8 cellular contexts compared by ENCODE assay signal in genomic region chr7:44978511-44979366, GRCh38. TPM values are rescaled to one million over a fixed set of nuclear protein-coding genes. Genes with fewer than 3 reads are reported as not detected.
DNase-seq lines count a peak whose midpoint lies in the region; ATAC-seq and TF ChIP-seq lines count a peak whose summit lies in the region.

Gene MYO1G, minus strand, starts transcription at chr7:44979015. Its CDS starts 54 bp downstream, at chr7:44978961.

- no peaks in the 10 kb centered on the region for H4K20me1 ChIP-seq in mammary epithelial cell (ENCODE audit: insufficient read depth, low read length)

- H3K36me3 ChIP-seq in mammary epithelial cell (ENCODE audit: insufficient read depth, low read length) (peaks cover 15% of the 10 kb centered on the region), esophagus (ENCODE audit: control insufficient read depth in 2 of 2, insufficient read depth in 2 of 2, low read length in 1 of 2) (peaks cover 2 to 15% of the 10 kb centered on the region in 2 donors)

- peaks cover 40% of the 10 kb centered on the region for H3K36me3 Mint-ChIP-seq in MCF 10A (ENCODE audit: insufficient read depth, unreplicated experiment)
- peaks cover 69% of the 10 kb centered on the region for H3K36me3 Mint-ChIP-seq in activated CD4-positive, alpha-beta T cell treated with anti-CD3 and anti-CD28 coated beads, Interleukin-2, amount 10 ng/mL, durations not matched to agents 24 days and 14 days (ENCODE audit: low read depth)

- H3K9ac ChIP-seq in mammary epithelial cell (ENCODE audit: insufficient read depth, low read length), result no peak within 1 kb of the TSS

- BruUV-seq in MCF 10A (replicated peaks; lab: Mats Ljungman, UMichigan) (no TSS peak), mammary epithelial cell (replicated peaks; lab: Mats Ljungman, UMichigan) (no TSS peak)

- H3K4me3 ChIP-seq in mammary epithelial cell (replicated peaks in 1 of 3; ENCODE audit: insufficient read depth in 1 of 3, low read depth in 2 of 3, low read length in 3 of 3) (no peak within 1 kb of the TSS), esophagus (ENCODE audit: low read depth in 1 of 2, low read length in 2 of 2) (peak within 1 kb of the TSS; percentile 12 to 41)

- H3K27me3 Mint-ChIP-seq in MCF 10A (ENCODE audit: insufficient read depth, unreplicated experiment), result no peaks in the 10 kb centered on the region
- H3K27me3 Mint-ChIP-seq in activated CD4-positive, alpha-beta T cell treated with anti-CD3 and anti-CD28 coated beads, Interleukin-2, amount 10 ng/mL, durations not matched to agents 24 days and 14 days, result no peaks in the 10 kb centered on the region

- H3K4me3 Mint-ChIP-seq in MCF 10A (ENCODE audit: unreplicated experiment), result no peak within 1 kb of the TSS
- peak within 1 kb of the TSS; percentile 93 for H3K4me3 Mint-ChIP-seq in activated CD4-positive, alpha-beta T cell treated with anti-CD3 and anti-CD28 coated beads, Interleukin-2, amount 10 ng/mL, durations not matched to agents 24 days and 14 days

- peaks cover 28% of the 10 kb centered on the region for H3K4me1 Mint-ChIP-seq in MCF 10A (ENCODE audit: insufficient read depth, unreplicated experiment)
- peaks cover 57% of the 10 kb centered on the region for H3K4me1 Mint-ChIP-seq in activated CD4-positive, alpha-beta T cell treated with anti-CD3 and anti-CD28 coated beads, Interleukin-2, amount 10 ng/mL, durations not matched to agents 24 days and 14 days

- CTCF ChIA-PET in MCF 10A (lab: Yijun Ruan, JAX), result interaction anchor here (1.1 kb wide), 1 partner anchor 122 kb away, joined by 3 read pairs; no protein-coding TSS in a partner anchor
- CTCF ChIA-PET in mammary epithelial cell (lab: Charles Lee; ENCODE audit: low non-redundant PET), result no interaction called here

- peak; percentile 51 for ATAC-seq in HG03521 (IDR thresholded peaks at IDR 0.05; ENCODE audit: unreplicated experiment)

- POLR2A ChIA-PET in MCF 10A (lab: Yijun Ruan, JAX), result interaction anchor here (0.6 to 2.1 kb wide), 8 partner anchors 15 to 298 kb away, joined by 3 to 21 read pairs (median 6); partner anchors contain the start of genes PURB and TBRG4

- H3K27ac ChIP-seq in mammary epithelial cell (ENCODE audit: insufficient read depth, low read depth, low read length) (no peak within 1 kb of the TSS), esophagus (ENCODE audit: low read depth in 2 of 2, low read length in 1 of 2) (peak within 1 kb of the TSS; percentile 56 to 69)

- H3K9me3 Mint-ChIP-seq in MCF 10A (ENCODE audit: unreplicated experiment), result no peaks in the 10 kb centered on the region
- no peaks in the 10 kb centered on the region for H3K9me3 Mint-ChIP-seq in activated CD4-positive, alpha-beta T cell treated with anti-CD3 and anti-CD28 coated beads, Interleukin-2, amount 10 ng/mL, durations not matched to agents 24 days and 14 days

- peak within 1 kb of the TSS; percentile 59 for H3K27ac Mint-ChIP-seq in MCF 10A (ENCODE audit: low read depth, unreplicated experiment)
- peak within 1 kb of the TSS; percentile 90 for H3K27ac Mint-ChIP-seq in activated CD4-positive, alpha-beta T cell treated with anti-CD3 and anti-CD28 coated beads, Interleukin-2, amount 10 ng/mL, durations not matched to agents 24 days and 14 days

- in situ Hi-C loops in mammary epithelial cell (cut with MboI; ENCODE audit: low sequenced_read_pairs in 2 of 2), result no loop called here

- DNase-seq in MCF 10A (ENCODE audit: unreplicated experiment) (no peak), mammary epithelial cell (no peak), GM19240 (ENCODE audit: insufficient read length, low spot score) (no peak), NCI-H1436 (lab: John Stamatoyannopoulos, UW) (no peak)
- DNase-seq in activated CD4-positive, alpha-beta T cell treated with anti-CD3 and anti-CD28 coated beads, Interleukin-2, amount 10 ng/mL, durations not matched to agents 24 days and 14 days, result peak; percentile 97
- DNase-seq in stimulated activated CD4-positive, alpha-beta T cell treated with anti-CD3 and anti-CD28 coated beads, Interleukin-15, amount 100 ng/mL, for 24 hours, result peak; percentile 94

- dilution Hi-C loops in mammary epithelial cell (cut with HindIII; ENCODE audit: low sequenced_read_pairs), result loop anchor here (5.0 to 10.0 kb wide), 2 partner anchors 41 to 96 kb away; no protein-coding TSS in a partner anchor

- H3K27me3 ChIP-seq in mammary epithelial cell (ENCODE audit: insufficient read depth, low read length), result no peaks in the 10 kb centered on the region
- no peaks in the 10 kb centered on the region for H3K27me3 ChIP-seq in esophagus (ENCODE audit: control insufficient read depth in 1 of 2, insufficient read depth in 2 of 2, low read length in 2 of 2)

- no peaks in the 10 kb centered on the region for H3K9me3 ChIP-seq in mammary epithelial cell (replicated peaks; ENCODE audit: insufficient read depth, low read length)
- no peaks in the 10 kb centered on the region for H3K9me3 ChIP-seq in esophagus (ENCODE audit: control insufficient read depth in 2 of 2, insufficient read depth in 1 of 2, low read depth in 1 of 2, low read length in 1 of 2)

- H3K4me1 ChIP-seq in mammary epithelial cell (ENCODE audit: insufficient read depth, low read length) (peaks cover 5% of the 10 kb centered on the region), esophagus (ENCODE audit: control insufficient read depth in 2 of 2, insufficient read depth in 2 of 2, low read length in 1 of 2) (peaks cover 0 to 16% of the 10 kb centered on the region in 2 donors)

- WGBS in mammary epithelial cell (ENCODE audit: low coverage, missing lambda C conversion rate), result 78% methylated on average over 20 of the region's 24 CpGs
- 76 to 77% methylated on average over 24 of the region's 24 CpGs for WGBS in esophagus, 2 donors

- peaks cover 12% of the 10 kb centered on the region for H3K79me2 ChIP-seq in mammary epithelial cell (ENCODE audit: insufficient read depth, low read length)

- no peak for TF ChIP-seq CTCF in MCF 10A (IDR thresholded peaks at IDR 0.05; ENCODE audit: unreplicated experiment)
- no peak for TF ChIP-seq CTCF in mammary epithelial cell (conservative IDR thresholded peaks at IDR 0.05 in 1 of 2, IDR thresholded peaks at IDR 0.05 in 1 of 2; ENCODE audit: extremely low read depth in 1 of 2, insufficient read depth in 1 of 2, low read depth in 1 of 2, low read length in 2 of 2)

- H3K4me2 ChIP-seq in mammary epithelial cell (ENCODE audit: insufficient read depth, low read depth, low read length), result no peak within 1 kb of the TSS

- H2AFZ ChIP-seq in mammary epithelial cell (ENCODE audit: low read depth, low read length), result no peak within 1 kb of the TSS

- intact Hi-C loops in MCF 10A (cut with micrococcal nuclease) (no loop called here), mammary epithelial cell (cut with micrococcal nuclease) (no loop called here)
- intact Hi-C loops in activated CD4-positive, alpha-beta T cell treated with anti-CD3 and anti-CD28 coated beads, Interleukin-2, amount 10 ng/mL, durations not matched to agents 24 days and 14 days (cut with micrococcal nuclease), result loop anchor here (1.0 to 5.0 kb wide), 7 partner anchors 21 to 396 kb away; partner anchors contain the start of genes H2AZ2, OGDH, PPIA and PURB

RNA-seq across cellular contexts. Expression of gene MYO1G, which starts in this region (rescaled TPM):
- total RNA-seq in MCF 10A (2022) (0.14 and 0.15 TPM in 2 replicates), mammary epithelial cell (under 1 TPM in 1 of 2 donors, not detected in 1; 0.17 TPM)
- polyA plus RNA-seq in mammary epithelial cell (0.02 TPM), esophagus (1 to 10 TPM; 2.2 to 2.3 TPM)
- polyA minus RNA-seq in mammary epithelial cell, result not detected
- total RNA-seq in activated CD4-positive, alpha-beta T cell treated with anti-CD3 and anti-CD28 coated beads, Interleukin-2, amount 10 ng/mL, durations not matched to agents 24 days and 14 days, result 283 and 290 TPM in 2 replicates

Comparison
In these comparisons a context has a peak if more than half of its experiments do, and no peak if none do; other contexts are left out.
1. RNA of gene MYO1G (total RNA-seq): 283 to 290 TPM in activated CD4-positive, alpha-beta T cell treated with anti-CD3 and anti-CD28 coated beads, Interleukin-2, amount 10 ng/mL, durations not matched to agents 24 days and 14 days; 0.17 TPM in mammary epithelial cell and 0.14 to 0.15 TPM in MCF 10A; every median in the first group is over 100 times any median in the second.
2. DNase-seq: peak in activated CD4-positive, alpha-beta T cell treated with anti-CD3 and anti-CD28 coated beads, Interleukin-2, amount 10 ng/mL, durations not matched to agents 24 days and 14 days (single experiment) and stimulated activated CD4-positive, alpha-beta T cell treated with anti-CD3 and anti-CD28 coated beads, Interleukin-15, amount 100 ng/mL, for 24 hours (single experiment); none in MCF 10A (single experiment), mammary epithelial cell (single experiment), GM19240 (single experiment) and NCI-H1436 (single experiment).
3. H3K4me3 ChIP-seq: peak in esophagus (2 of 2); none in mammary epithelial cell (0 of 3).